ENCODE assay signal across 17 cellular contexts in the genomic region with DNA sequence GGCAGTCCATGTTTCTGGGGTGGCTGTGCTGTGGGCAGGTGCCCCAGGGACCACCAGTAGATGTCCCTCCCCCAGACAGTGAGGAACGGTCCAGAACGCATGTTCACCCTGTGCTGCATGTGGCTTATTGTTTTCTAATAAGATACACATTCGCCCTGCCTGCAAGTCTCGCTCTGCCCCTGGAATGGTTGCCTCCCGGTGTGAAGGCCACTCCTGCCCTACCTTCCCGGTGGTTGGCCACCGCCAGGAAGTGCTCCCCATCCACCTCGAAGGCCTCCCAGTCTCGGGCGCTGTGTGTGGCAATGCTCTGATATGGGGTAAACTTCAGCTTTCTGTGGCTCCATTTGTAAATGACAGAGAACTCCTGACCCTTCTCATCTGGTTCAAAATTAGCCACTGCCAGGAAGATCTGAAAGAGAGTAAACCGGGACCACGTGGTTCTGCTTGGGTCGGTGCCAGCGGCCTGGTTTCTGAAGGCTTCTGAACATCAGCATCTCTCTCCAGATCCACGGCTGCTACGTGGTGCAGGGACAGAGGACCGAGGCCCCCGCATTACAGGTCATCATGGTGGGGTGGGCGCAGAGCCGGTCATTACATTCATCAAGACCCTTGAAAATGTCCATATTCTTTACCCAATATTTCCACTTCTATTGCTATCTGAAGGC. TPM values are rescaled to one million over a fixed set of nuclear protein-coding genes. Genes with fewer than 3 reads are reported as not detected.
"Had no signal": no experiment of that assay in that cellular context is flagged by ENCODE, and none has a peak within 500 bp of the region (broad histone marks: within the 10 kb centered on the region; RNA-seq: fewer than 3 reads in every experiment).

No MANE protein-coding gene starts in this region.

- H3K4me1 Mint-ChIP-seq: nephron had no signal

- H3K9me3 ChIP-seq: gastroesophageal sphincter, thyroid gland had no signal

- H3K27me3 ChIP-seq: hepatocyte, thyroid gland had no signal

- H3K4me1 ChIP-seq: gastroesophageal sphincter, thyroid gland had no signal

- H3K36me3 ChIP-seq: gastroesophageal sphincter, thyroid gland had no signal

- ATAC-seq: effector memory CD8-positive, alpha-beta T cell; gastroesophageal sphincter; T-helper 17 cell had no signal

- H3K4me3 ChIP-seq: gastroesophageal sphincter, hepatocyte, skin epidermis, thyroid gland had no signal

- H3K9me3 Mint-ChIP-seq: activated T-helper 1 cell treated with anti-CD3 and anti-CD28 coated beads, Interleukin-12 subunit alpha, Interleukin-12 subunit beta, Interleukin-2, Interleukin-4 antibody, amounts not matched to agents 30 ng/mL and 10 ng/mL and 1 ng/mL, durations not matched to agents 14 hours and 24 hours and 36 hours; effector memory CD8-positive, alpha-beta T cell; nephron had no signal

- DNase-seq: activated CD4-positive, alpha-beta T cell treated with anti-CD3 and anti-CD28 coated beads, Interleukin-2, amount 50 U/mL, for 4 hours; activated CD4-positive, CD25-positive, alpha-beta regulatory T cell; activated naive CD4-positive, alpha-beta T cell; central memory CD4-positive, alpha-beta T cell; effector memory CD8-positive, alpha-beta T cell; SHP77 treated with DMSO at 0.1 percent for 48 hours; T-helper 17 cell; thyroid gland had no signal

- H3K4me2 ChIP-seq: hepatocyte had no signal

- H3K27ac ChIP-seq: epithelial cell of prostate, gastroesophageal sphincter, hepatocyte, skin epidermis, thyroid gland had no signal

- H2AFZ ChIP-seq: hepatocyte had no signal

- H3K27ac Mint-ChIP-seq: activated T-helper 1 cell treated with anti-CD3 and anti-CD28 coated beads, Interleukin-12 subunit alpha, Interleukin-12 subunit beta, Interleukin-2, Interleukin-4 antibody, amounts not matched to agents 30 ng/mL and 10 ng/mL and 1 ng/mL, durations not matched to agents 14 hours and 24 hours and 36 hours; effector memory CD8-positive, alpha-beta T cell; nephron; T-helper 17 cell had no signal

- H3K79me2 ChIP-seq: hepatocyte had no signal

- H3K4me3 Mint-ChIP-seq: activated T-helper 1 cell treated with anti-CD3 and anti-CD28 coated beads, Interleukin-12 subunit alpha, Interleukin-12 subunit beta, Interleukin-2, Interleukin-4 antibody, amounts not matched to agents 30 ng/mL and 10 ng/mL and 1 ng/mL, durations not matched to agents 14 hours and 24 hours and 36 hours; effector memory CD8-positive, alpha-beta T cell; nephron; T-helper 17 cell had no signal

RNA-seq across cellular contexts. Expression of gene KRTAP10-1, which starts 14.4 kb away (rescaled TPM):
- total RNA-seq: activated T-helper 1 cell treated with anti-CD3 and anti-CD28 coated beads, Interleukin-12 subunit alpha, Interleukin-12 subunit beta, Interleukin-2, Interleukin-4 antibody, amounts not matched to agents 30 ng/mL and 10 ng/mL and 1 ng/mL, durations not matched to agents 14 hours and 24 hours and 36 hours; gastroesophageal sphincter; hepatocyte; mucosa of gallbladder; omental fat pad; T-helper 17 cell; thyroid gland had no signal
- polyA plus RNA-seq: adipose tissue, hepatocyte had no signal

RNA-seq across cellular contexts. Expression of gene KRTAP10-2, which starts 25.7 kb away (rescaled TPM):
- total RNA-seq: activated T-helper 1 cell treated with anti-CD3 and anti-CD28 coated beads, Interleukin-12 subunit alpha, Interleukin-12 subunit beta, Interleukin-2, Interleukin-4 antibody, amounts not matched to agents 30 ng/mL and 10 ng/mL and 1 ng/mL, durations not matched to agents 14 hours and 24 hours and 36 hours; gastroesophageal sphincter; hepatocyte; mucosa of gallbladder; omental fat pad; T-helper 17 cell; thyroid gland had no signal
- polyA plus RNA-seq: hepatocyte had no signal

RNA-seq across cellular contexts. Expression of gene KRTAP10-3, which starts 33.0 kb away (rescaled TPM):
- total RNA-seq: activated T-helper 1 cell treated with anti-CD3 and anti-CD28 coated beads, Interleukin-12 subunit alpha, Interleukin-12 subunit beta, Interleukin-2, Interleukin-4 antibody, amounts not matched to agents 30 ng/mL and 10 ng/mL and 1 ng/mL, durations not matched to agents 14 hours and 24 hours and 36 hours; gastroesophageal sphincter; hepatocyte; mucosa of gallbladder; omental fat pad; T-helper 17 cell; thyroid gland had no signal
- polyA plus RNA-seq: adipose tissue, hepatocyte had no signal

RNA-seq across cellular contexts. Expression of gene KRTAP10-4, which starts 48.0 kb away (rescaled TPM):
- total RNA-seq: activated T-helper 1 cell treated with anti-CD3 and anti-CD28 coated beads, Interleukin-12 subunit alpha, Interleukin-12 subunit beta, Interleukin-2, Interleukin-4 antibody, amounts not matched to agents 30 ng/mL and 10 ng/mL and 1 ng/mL, durations not matched to agents 14 hours and 24 hours and 36 hours; gastroesophageal sphincter; hepatocyte; mucosa of gallbladder; omental fat pad; T-helper 17 cell; thyroid gland had no signal
- polyA plus RNA-seq: adipose tissue, hepatocyte had no signal

RNA-seq across cellular contexts. Expression of gene KRTAP10-5, which starts 54.8 kb away (rescaled TPM):
- total RNA-seq: activated T-helper 1 cell treated with anti-CD3 and anti-CD28 coated beads, Interleukin-12 subunit alpha, Interleukin-12 subunit beta, Interleukin-2, Interleukin-4 antibody, amounts not matched to agents 30 ng/mL and 10 ng/mL and 1 ng/mL, durations not matched to agents 14 hours and 24 hours and 36 hours; gastroesophageal sphincter; hepatocyte; mucosa of gallbladder; omental fat pad; T-helper 17 cell had no signal
- polyA plus RNA-seq: adipose tissue, hepatocyte had no signal
